In genomic region chr7:2644514-2645273, GRCh38 we compare ENCODE assay signal across 1 cellular context.
TF ChIP-seq lines count a peak whose summit lies in the region.

No MANE protein-coding gene starts in this region.

TF ChIP-seq in K562, 482 proteins besides CTCF, POLR2A, EP300 and RAD21 (continued from another document):
- TF ChIP-seq, protein P1, sequence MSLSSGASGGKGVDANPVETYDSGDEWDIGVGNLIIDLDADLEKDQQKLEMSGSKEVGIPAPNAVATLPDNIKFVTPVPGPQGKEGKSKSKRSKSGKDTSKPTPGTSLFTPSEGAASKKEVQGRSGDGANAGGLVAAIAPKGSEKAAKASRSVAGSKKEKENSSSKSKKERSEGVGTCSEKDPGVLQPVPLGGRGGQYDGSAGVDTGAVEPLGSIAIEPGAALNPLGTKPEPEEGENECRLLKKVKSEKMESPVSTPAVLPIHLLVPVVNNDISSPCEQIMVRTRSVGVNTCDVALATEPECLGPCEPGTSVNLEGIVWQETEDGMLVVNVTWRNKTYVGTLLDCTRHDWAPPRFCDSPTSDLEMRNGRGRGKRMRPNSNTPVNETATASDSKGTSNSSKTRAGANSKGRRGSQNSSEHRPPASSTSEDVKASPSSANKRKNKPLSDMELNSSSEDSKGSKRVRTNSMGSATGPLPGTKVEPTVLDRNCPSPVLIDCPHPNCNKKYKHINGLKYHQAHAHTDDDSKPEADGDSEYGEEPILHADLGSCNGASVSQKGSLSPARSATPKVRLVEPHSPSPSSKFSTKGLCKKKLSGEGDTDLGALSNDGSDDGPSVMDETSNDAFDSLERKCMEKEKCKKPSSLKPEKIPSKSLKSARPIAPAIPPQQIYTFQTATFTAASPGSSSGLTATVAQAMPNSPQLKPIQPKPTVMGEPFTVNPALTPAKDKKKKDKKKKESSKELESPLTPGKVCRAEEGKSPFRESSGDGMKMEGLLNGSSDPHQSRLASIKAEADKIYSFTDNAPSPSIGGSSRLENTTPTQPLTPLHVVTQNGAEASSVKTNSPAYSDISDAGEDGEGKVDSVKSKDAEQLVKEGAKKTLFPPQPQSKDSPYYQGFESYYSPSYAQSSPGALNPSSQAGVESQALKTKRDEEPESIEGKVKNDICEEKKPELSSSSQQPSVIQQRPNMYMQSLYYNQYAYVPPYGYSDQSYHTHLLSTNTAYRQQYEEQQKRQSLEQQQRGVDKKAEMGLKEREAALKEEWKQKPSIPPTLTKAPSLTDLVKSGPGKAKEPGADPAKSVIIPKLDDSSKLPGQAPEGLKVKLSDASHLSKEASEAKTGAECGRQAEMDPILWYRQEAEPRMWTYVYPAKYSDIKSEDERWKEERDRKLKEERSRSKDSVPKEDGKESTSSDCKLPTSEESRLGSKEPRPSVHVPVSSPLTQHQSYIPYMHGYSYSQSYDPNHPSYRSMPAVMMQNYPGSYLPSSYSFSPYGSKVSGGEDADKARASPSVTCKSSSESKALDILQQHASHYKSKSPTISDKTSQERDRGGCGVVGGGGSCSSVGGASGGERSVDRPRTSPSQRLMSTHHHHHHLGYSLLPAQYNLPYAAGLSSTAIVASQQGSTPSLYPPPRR (CRISPR knock-in tag; IDR thresholded peaks at IDR 0.05; ENCODE audit: borderline replicate concordance) = no peak
- no peak for TF ChIP-seq SIRT6 (IDR thresholded peaks at IDR 0.05; ENCODE audit: low read depth, low read length)
- no peak for TF ChIP-seq MLLT1 (IDR thresholded peaks at IDR 0.05)
- no peak for TF ChIP-seq KAT2B (IDR thresholded peaks at IDR 0.05; ENCODE audit: low read depth, low read length)
- TF ChIP-seq IFI16 (CRISPR knock-in tag; IDR thresholded peaks at IDR 0.05) = no peak
- no peak for TF ChIP-seq KHSRP (IDR thresholded peaks at IDR 0.05)
- TF ChIP-seq, protein P2, sequence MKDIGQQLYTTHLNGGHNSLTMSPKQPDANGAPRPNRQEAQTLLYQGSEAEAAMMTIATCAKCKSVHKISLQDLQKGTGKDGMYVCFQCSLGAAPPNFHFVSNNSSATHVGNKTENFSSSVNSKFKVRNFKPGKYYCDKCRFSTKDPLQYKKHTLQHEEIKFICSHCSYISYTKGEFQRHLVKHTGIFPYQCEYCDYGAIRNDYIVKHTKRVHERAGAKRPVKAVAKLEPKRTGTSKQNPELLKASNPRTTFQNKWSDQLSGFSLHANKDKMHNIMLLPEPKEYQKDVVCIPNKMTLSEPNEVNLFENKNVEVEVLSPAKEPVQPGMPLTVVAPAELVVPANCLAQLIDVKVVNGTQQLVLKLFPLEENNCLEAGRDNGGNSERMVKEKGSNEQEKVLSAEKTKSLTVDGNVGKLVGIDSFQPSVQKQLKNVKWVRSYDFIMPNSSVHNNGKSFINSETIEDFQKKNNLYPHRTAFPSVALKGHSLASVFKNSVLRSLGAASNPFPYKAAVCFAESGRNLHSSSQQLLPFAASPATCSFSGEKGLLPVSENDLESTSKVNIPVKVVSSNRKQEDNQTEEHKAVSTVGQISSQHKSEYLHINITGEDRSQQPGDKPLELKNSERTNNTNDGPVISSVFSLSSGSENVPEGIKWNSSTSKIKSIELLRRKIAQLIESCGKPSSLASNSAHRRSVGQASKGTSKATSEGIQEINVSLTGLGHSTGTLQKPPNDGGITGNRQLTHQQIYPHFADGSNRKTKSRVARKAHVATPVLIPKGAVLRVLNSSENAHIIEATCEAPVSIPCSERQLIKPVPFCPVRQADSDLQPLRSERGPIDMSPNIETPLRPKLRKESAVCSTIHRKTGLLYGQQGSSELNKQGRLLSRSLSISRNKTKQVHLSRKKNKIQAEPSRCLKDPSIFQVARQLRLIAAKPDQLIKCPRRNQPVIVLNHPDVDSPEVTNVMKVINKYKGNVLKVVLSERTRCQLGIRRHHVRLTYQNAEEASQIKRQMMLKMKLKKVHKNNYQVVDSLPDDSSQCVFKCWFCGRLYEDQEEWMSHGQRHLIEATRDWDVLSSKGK (CRISPR knock-in tag; IDR thresholded peaks at IDR 0.05) = no peak
